ENCODE assay signal across 36 cellular contexts in the genomic region with DNA sequence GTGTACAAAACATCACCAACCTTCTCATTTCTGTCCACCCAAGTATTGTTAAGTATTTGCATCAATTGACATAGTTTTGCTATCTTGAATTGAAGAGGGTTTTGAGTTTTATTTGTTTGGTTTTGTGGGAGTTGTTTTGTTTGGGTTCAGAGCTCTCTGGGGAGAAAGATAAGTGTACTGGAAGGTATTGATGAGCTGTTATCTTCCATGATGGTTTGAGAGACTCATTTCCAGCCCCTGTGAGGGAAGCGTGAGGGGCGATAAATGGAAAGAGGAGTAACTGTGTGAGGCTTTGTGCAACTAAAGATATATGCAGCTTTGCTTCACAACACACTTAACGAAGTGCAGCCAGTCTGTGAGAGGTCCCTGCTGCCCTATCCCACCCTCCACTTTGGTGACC. TPM values are rescaled to one million over a fixed set of nuclear protein-coding genes. Genes with fewer than 3 reads are reported as not detected.
"Had no signal": no experiment of that assay in that cellular context is flagged by ENCODE, and none has a peak within 500 bp of the region (broad histone marks: within the 10 kb centered on the region; RNA-seq: fewer than 3 reads in every experiment).

No MANE protein-coding gene starts in this region.

- H3K36me3 Mint-ChIP-seq: type B pancreatic cell had no signal

- H3K4me3 Mint-ChIP-seq: mesothelial cell of epicardium, naive B cell, nephron progenitor cell, type B pancreatic cell had no signal

- H3K4me2 ChIP-seq: hepatocyte had no signal

- FAIRE-seq: astrocyte, keratinocyte, TTC549 had no signal

- H3K27me3 ChIP-seq: brain microvascular endothelial cell, dorsolateral prefrontal cortex, gastroesophageal sphincter, hepatocyte, right atrium auricular region, uterus had no signal

- H3K4me3 ChIP-seq: coronary artery, dorsolateral prefrontal cortex, gastroesophageal sphincter, hepatocyte, right atrium auricular region, thoracic aorta, uterus had no signal

- H2AFZ ChIP-seq: hepatocyte had no signal

- H3K27ac Mint-ChIP-seq: nephron progenitor cell, type B pancreatic cell had no signal

- DNase-seq: activated CD4-positive, alpha-beta T cell treated with anti-CD3 and anti-CD28 coated beads for 48 hours; activated CD4-positive, alpha-beta T cell treated with anti-CD3 and anti-CD28 coated beads, Interleukin-2, amount 50 U/mL, for 48 hours; activated CD8-positive, alpha-beta memory T cell treated with anti-CD3 and anti-CD28 coated beads for 24 hours; activated gamma-delta T cell; activated naive CD4-positive, alpha-beta T cell treated with anti-CD3 and anti-CD28 coated beads, Interleukin-2, amount 50 U/mL, for 16 hours; activated T-cell treated with anti-CD3 and anti-CD28 coated beads, Interleukin-2, amount 50 U/mL, for 1 hour; amniotic stem cell; brain microvascular endothelial cell; dorsolateral prefrontal cortex; effector memory CD4-positive, alpha-beta T cell; left cardiac atrium; left ventricle myocardium superior; naive B cell; nephron progenitor cell; occipital lobe; stimulated activated CD4-positive, alpha-beta T cell treated with anti-CD3 and anti-CD28 coated beads, Interleukin-15, amount 100 ng/mL, for 24 hours; stimulated activated CD4-positive, alpha-beta T cell treated with anti-CD3 and anti-CD28 coated beads, Interleukin-2, amount 100 ng/mL, for 24 hours; stimulated activated naive CD8-positive, alpha-beta T cell treated with anti-CD3 and anti-CD28 coated beads, Interleukin-15, Interleukin-2, amounts not matched to agents 100 U/mL and 50 U/mL, for 24 hours; uterus; WERI-Rb-1 had no signal

- H3K79me2 ChIP-seq: hepatocyte had no signal

- ATAC-seq: activated CD4-positive, CD25-positive, alpha-beta regulatory T cell treated with anti-CD3 and anti-CD28 coated beads, Interleukin-2, amount 50 U/mL, for 24 hours; gastroesophageal sphincter; left cardiac atrium; left ventricle myocardium superior; stimulated activated naive CD8-positive, alpha-beta T cell treated with anti-CD3 and anti-CD28 coated beads, Interleukin-15, Interleukin-2, amounts not matched to agents 100 U/mL and 50 U/mL, for 24 hours had no signal

- H3K36me3 ChIP-seq: brain microvascular endothelial cell, gastroesophageal sphincter, right atrium auricular region, thoracic aorta, uterus, WERI-Rb-1 had no signal

- H3K27me3 Mint-ChIP-seq: type B pancreatic cell had no signal

- H3K27ac ChIP-seq: brain microvascular endothelial cell, coronary artery, gastroesophageal sphincter, hepatocyte, right atrium auricular region, thoracic aorta, uterus, WERI-Rb-1 had no signal

- H3K4me1 ChIP-seq: right atrium auricular region, uterus had no signal

RNA-seq across cellular contexts. Expression of a gene that starts 59.2 kb away (rescaled TPM):
- total RNA-seq: cardiac septum, fibroblast of lung, fibroblast of villous mesenchyme, hepatocyte, left cardiac atrium, left ventricle myocardium superior, lung microvascular endothelial cell, mesothelial cell of epicardium, right atrium auricular region, thoracic aorta, uterus had no signal
- polyA plus RNA-seq: esophagus, fibroblast of lung, hepatocyte, keratinocyte had no signal
